8 cellular contexts compared by ENCODE assay signal in genomic region chr17:42288078-42288984, GRCh38. TPM values are rescaled to one million over a fixed set of nuclear protein-coding genes. Genes with fewer than 3 reads are reported as not detected.
DNase-seq lines count a peak whose midpoint lies in the region; ATAC-seq and TF ChIP-seq lines count a peak whose summit lies in the region.

STAT5A (plus strand) TSS chr17:42288498; CDS start chr17:42289412, 914 bp downstream.

- no peak within 1 kb of the TSS for H3K4ac ChIP-seq in H9 (ENCODE audit: low read depth, low read length)
- H3K4ac ChIP-seq in mesenchymal stem cell (ENCODE audit: low read depth in 1 of 2, low read length in 2 of 2), result peak within 1 kb of the TSS; percentile 28 to 73

- H4K8ac ChIP-seq in H9 (replicated peaks; ENCODE audit: insufficient read length, low read depth, low read length), result no peak within 1 kb of the TSS
- H4K8ac ChIP-seq in mesenchymal stem cell (ENCODE audit: low read length), result peak within 1 kb of the TSS; percentile 87

- no peak within 1 kb of the TSS for H2BK20ac ChIP-seq in H9 (ENCODE audit: low read depth, low read length, poor library complexity, severe bottlenecking)

- H3K36me3 Mint-ChIP-seq in H9 (ENCODE audit: insufficient read depth in 1 of 3, low read depth in 3 of 3), result peaks cover 0 to 2% (median 0%) of the 10 kb centered on the region in 3 experiments; a peak in 2 of 7 replicates

- H3K4me2 ChIP-seq in H9 (ENCODE audit: insufficient read depth, insufficient read length, low read length) (peak within 1 kb of the TSS; percentile 19), mesenchymal stem cell (ENCODE audit: low read length, poor library complexity, severe bottlenecking) (peak within 1 kb of the TSS; percentile 84)

- ATAC-seq in HG02970 (IDR thresholded peaks at IDR 0.05; ENCODE audit: low FRiP score, unreplicated experiment), result no peak

- no peak within 1 kb of the TSS for H3K4me3 ChIP-seq in endocrine pancreas (ENCODE audit: control insufficient read depth, insufficient read depth, low read length)
- H3K4me3 ChIP-seq in mesenchymal stem cell (ENCODE audit: insufficient read depth in 1 of 2, low read depth in 1 of 2, low read length in 2 of 2), result peak within 1 kb of the TSS; percentile 66 to 78

- no peak within 1 kb of the TSS for H3K27ac ChIP-seq in H9 (ENCODE audit: insufficient read length, low read depth, low read length)
- H3K27ac ChIP-seq in mesenchymal stem cell (ENCODE audit: low read length, poor library complexity, severe bottlenecking), result no peak within 1 kb of the TSS

- no peaks in the 10 kb centered on the region; the same call in 1 of the 2 replicates for H3K27me3 ChIP-seq in H9 (ENCODE audit: insufficient read depth, low read length)
- H3K27me3 ChIP-seq in endocrine pancreas (ENCODE audit: control insufficient read depth, insufficient read depth, low read length), result no peaks in the 10 kb centered on the region
- H3K27me3 ChIP-seq in mesenchymal stem cell (ENCODE audit: control insufficient read depth in 1 of 2, insufficient read depth in 1 of 2, low read length in 2 of 2), result no peaks in the 10 kb centered on the region

- no peak within 1 kb of the TSS for H3K23ac ChIP-seq in H9 (ENCODE audit: insufficient read length, low read depth, low read length)
- H3K23ac ChIP-seq in mesenchymal stem cell (ENCODE audit: low read length in 2 of 2), result peak within 1 kb of the TSS; percentile 45 to 77

- H4K91ac ChIP-seq in H9 (ENCODE audit: insufficient read length, low read depth, low read length), result no peak within 1 kb of the TSS
- peak within 1 kb of the TSS; percentile 29 for H4K91ac ChIP-seq in mesenchymal stem cell (ENCODE audit: low read length)

- H2AK5ac ChIP-seq in H9 (ENCODE audit: insufficient read length, low read length) (no peak within 1 kb of the TSS), mesenchymal stem cell (ENCODE audit: low read length, severe bottlenecking) (peak within 1 kb of the TSS; percentile 33)

- no peak within 1 kb of the TSS for H3T11ph ChIP-seq in H9 (ENCODE audit: low read length)

- no peaks in the 10 kb centered on the region for H3K9me3 Mint-ChIP-seq in H9

- H2BK12ac ChIP-seq in H9 (ENCODE audit: insufficient read length, low read depth, low read length) (no peak within 1 kb of the TSS), mesenchymal stem cell (ENCODE audit: low read length in 2 of 2) (peak within 1 kb of the TSS; percentile 28 to 57)

- H2BK15ac ChIP-seq in H9 (ENCODE audit: low read depth, low read length) (no peak within 1 kb of the TSS), mesenchymal stem cell (ENCODE audit: low read depth, poor library complexity, severe bottlenecking) (peak within 1 kb of the TSS; percentile 80)

- H3K4me3 Mint-ChIP-seq in H9, result peak within 1 kb of the TSS; percentile 58 to 81

- no peak within 1 kb of the TSS for H4K5ac ChIP-seq in H9 (ENCODE audit: insufficient read length, low read depth, low read length)

- peaks cover 7% of the 10 kb centered on the region; the same call in 1 of the 2 replicates for H3K4me1 ChIP-seq in H9 (ENCODE audit: insufficient read depth, low read length)
- no peaks in the 10 kb centered on the region for H3K4me1 ChIP-seq in endocrine pancreas (ENCODE audit: control insufficient read depth, insufficient read depth, low read length)
- peaks cover 17% of the 10 kb centered on the region for H3K4me1 ChIP-seq in mesenchymal stem cell (ENCODE audit: control insufficient read depth, insufficient read depth, low read depth, low read length)

- H3K9me3 ChIP-seq in H9 (ENCODE audit: control insufficient read depth, low read depth, low read length) (no peaks in the 10 kb centered on the region), endocrine pancreas (ENCODE audit: control insufficient read depth, low read length) (no peaks in the 10 kb centered on the region), mesenchymal stem cell (ENCODE audit: control insufficient read depth, low read length) (no peaks in the 10 kb centered on the region)

- peaks cover 4% of the 10 kb centered on the region for H3K23me2 ChIP-seq in H9 (ENCODE audit: insufficient read length, low read depth, low read length, poor library complexity, severe bottlenecking)

- no peak for TF ChIP-seq CTCF in H9 (conservative IDR thresholded peaks at IDR 0.05)

- H3K27me3 Mint-ChIP-seq in H9 (ENCODE audit: low read depth), result peaks cover 38% of the 10 kb centered on the region

- H3K14ac ChIP-seq in H9 (ENCODE audit: insufficient read depth, low read length), result peak within 1 kb of the TSS; percentile 39
- H3K14ac ChIP-seq in mesenchymal stem cell (ENCODE audit: low read length in 2 of 2), result no peak within 1 kb of the TSS

- no peaks in the 10 kb centered on the region for H3K79me1 ChIP-seq in H9 (ENCODE audit: insufficient read depth, low read depth, low read length, poor library complexity, severe bottlenecking)
- H3K79me1 ChIP-seq in mesenchymal stem cell (replicated peaks; ENCODE audit: low read length, poor library complexity, severe bottlenecking), result no peaks in the 10 kb centered on the region

- no peaks in the 10 kb centered on the region for H3K79me2 ChIP-seq in H9 (ENCODE audit: insufficient read depth, low read length)

- DNase-seq in DMS153 treated with DMSO at 0.1 percent for 48 hours (lab: John Stamatoyannopoulos, UW; ENCODE audit: unreplicated experiment) (peak; percentile 29), H9 (peak; percentile 81), NCI-H460 (ENCODE audit: extremely low read depth, low read depth) (peak; percentile 33), mesenchymal stem cell (peak; percentile 85)
- peak in 2 of 3 experiments; percentile 61 to 71 for DNase-seq in activated CD8-positive, alpha-beta memory T cell treated with anti-CD3 and anti-CD28 coated beads for 48 hours (ENCODE audit: low read depth in 2 of 3, low spot score in 2 of 3)
- peak; percentile 61 for DNase-seq in stimulated activated CD8-positive, alpha-beta memory T cell treated with anti-CD3 and anti-CD28 coated beads, Interleukin-12 subunit alpha, Interleukin-12 subunit beta, amount 100 ng/mL, for 4 hours (ENCODE audit: low read depth)

- H2BK120ac ChIP-seq in H9 (ENCODE audit: low read depth, low read length, poor library complexity, severe bottlenecking), result no peak within 1 kb of the TSS
- H2BK120ac ChIP-seq in mesenchymal stem cell (ENCODE audit: low read depth, low read length), result peak within 1 kb of the TSS; percentile 66

- no peak within 1 kb of the TSS; a peak in 1 of 7 replicates for H3K27ac Mint-ChIP-seq in H9

- H3K18ac ChIP-seq in H9 (ENCODE audit: insufficient read length, low read depth, low read length) (no peak within 1 kb of the TSS), mesenchymal stem cell (ENCODE audit: low read depth in 1 of 2, low read length in 2 of 2) (peak within 1 kb of the TSS; percentile 82 to 85)

- H2AFZ ChIP-seq in H9 (ENCODE audit: low read length) (no peak within 1 kb of the TSS), mesenchymal stem cell (ENCODE audit: low read depth, low read length) (peak within 1 kb of the TSS; percentile 59)

- H3K36me3 ChIP-seq in endocrine pancreas (ENCODE audit: control insufficient read depth, insufficient read depth, low read length) (no peaks in the 10 kb centered on the region), mesenchymal stem cell (ENCODE audit: control insufficient read depth in 1 of 2, insufficient read depth in 2 of 2, low read depth in 1 of 2, low read length in 2 of 2) (peaks cover 0 to 8% of the 10 kb centered on the region in 2 experiments)

- peaks cover 5 to 21% of the 10 kb centered on the region in 2 experiments for H3K4me1 Mint-ChIP-seq in H9

- H4K20me1 ChIP-seq in H9 (ENCODE audit: control insufficient read depth, insufficient read depth, insufficient read length), result no peaks in the 10 kb centered on the region

- H3K9ac ChIP-seq in H9 (ENCODE audit: extremely low read depth, insufficient read length, low read length) (no peak within 1 kb of the TSS), endocrine pancreas (ENCODE audit: control insufficient read depth, insufficient read depth, low read length) (peak within 1 kb of the TSS; percentile 48), mesenchymal stem cell (ENCODE audit: low read length) (peak within 1 kb of the TSS; percentile 86)

- no peak within 1 kb of the TSS for H3K56ac ChIP-seq in H9 (ENCODE audit: insufficient read length, low read depth, low read length)

- WGBS in H9 (ENCODE audit: extremely low coverage, insufficient read length, low lambda C conversion rate), result no CpG with 5 or more reads among the region's 97 CpGs
- 10% methylated on average over 83 of the region's 97 CpGs for WGBS in mesenchymal stem cell

- H2BK5ac ChIP-seq in H9 (ENCODE audit: insufficient read length, low read length) (no peak within 1 kb of the TSS), mesenchymal stem cell (ENCODE audit: low read depth, low read length, poor library complexity, severe bottlenecking) (no peak within 1 kb of the TSS)

RNA-seq across cellular contexts. Expression of gene STAT5A, which starts in this region (rescaled TPM):
- 4.3 and 6.4 TPM in 2 replicates for total RNA-seq in H9 (2021)
- 1.6 and 2.9 TPM in 2 replicates for total RNA-seq in NCI-H460 (2014; rRNA removed; shearing (Covaris generic))
- polyA plus RNA-seq in NCI-H460 (2014; cell fraction: nucleus; rRNA removed), result 1.2 and 2.3 TPM in 2 replicates
- 4.0 TPM for polyA plus RNA-seq in mesenchymal stem cell (2013, experiment 1 of 2)
- 3.2 TPM for polyA plus RNA-seq in mesenchymal stem cell (2013, experiment 2 of 2)

Comparison
In these comparisons a context has a peak if more than half of its experiments do, and no peak if none do; other contexts are left out.
1. DNase-seq: peak in every context shown above with its lines; median percentile 85 in mesenchymal stem cell; 81 in H9; 66 in activated CD8-positive, alpha-beta memory T cell treated with anti-CD3 and anti-CD28 coated beads for 48 hours; 61 in stimulated activated CD8-positive, alpha-beta memory T cell treated with anti-CD3 and anti-CD28 coated beads, Interleukin-12 subunit alpha, Interleukin-12 subunit beta, amount 100 ng/mL, for 4 hours; 33 in NCI-H460; 29 in DMS153 treated with DMSO at 0.1 percent for 48 hours.